Comparison of ENCODE assay signal across 8 cellular contexts in the genomic region with DNA sequence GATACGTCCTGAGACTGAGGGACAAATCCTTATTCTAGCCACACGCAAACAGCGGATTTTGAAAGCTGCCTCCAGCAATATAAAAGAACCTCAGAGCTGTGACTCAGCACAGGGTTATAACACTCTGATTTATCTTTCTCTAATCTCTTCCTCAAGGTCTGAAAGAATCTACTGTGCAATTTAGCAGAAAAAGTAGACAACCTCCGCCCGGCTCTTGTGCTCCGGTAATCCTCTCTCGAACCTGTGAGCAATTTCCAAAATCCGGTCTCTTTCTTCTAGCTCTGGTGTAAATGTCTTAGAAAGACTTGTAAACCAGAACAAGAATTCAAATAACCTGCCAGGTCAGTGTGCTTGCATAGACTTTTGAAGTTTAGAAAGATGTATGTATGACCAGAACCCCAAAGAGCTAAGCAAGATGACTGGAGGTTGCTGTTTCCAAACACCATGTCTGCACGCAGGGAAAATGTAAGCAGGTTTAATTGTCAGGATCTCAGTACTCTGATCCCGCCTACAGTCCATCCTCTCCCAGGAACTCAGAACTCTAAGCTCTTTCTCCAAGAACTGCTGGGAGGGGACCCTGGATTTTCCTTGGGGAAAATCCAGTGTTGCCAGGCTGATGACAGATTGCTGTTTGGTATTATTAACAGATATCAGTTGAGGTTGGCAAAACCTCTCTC.
DNase-seq lines count a peak whose midpoint lies in the region; ATAC-seq, FAIRE-seq and TF ChIP-seq lines count a peak whose summit lies in the region.

No MANE protein-coding gene starts in this region.

- TF ChIP-seq CTCF in OCI-LY3 (IDR thresholded peaks at IDR 0.05; ENCODE audit: low read depth, low read length): no peak
- TF ChIP-seq CTCF in coronary artery (IDR thresholded peaks at IDR 0.05): no peak
- no peak for TF ChIP-seq CTCF in osteoblast (IDR thresholded peaks at IDR 0.05; ENCODE audit: extremely low read depth, low read depth, low read length)

- no peaks in the 10 kb centered on the region for H3K79me2 ChIP-seq in OCI-LY3 (ENCODE audit: low read length)
- no peaks in the 10 kb centered on the region for H3K79me2 ChIP-seq in osteoblast (ENCODE audit: insufficient read depth, low read length)

- peak overlapping the region; percentile 43 for H3K9ac ChIP-seq in OCI-LY3 (ENCODE audit: low read length)

- H3K4me2 ChIP-seq in OCI-LY3 (ENCODE audit: low read length) (peak overlapping the region; percentile 74), osteoblast (ENCODE audit: insufficient read depth, low read length) (peak overlapping the region; percentile 73)

- DNase-seq in coronary artery (ENCODE audit: low spot score) (no peak), osteoblast (ENCODE audit: insufficient read length, low spot score, missing footprints) (no peak), NCI-H2029 treated with DMSO at 0.1 percent for 48 hours (lab: John Stamatoyannopoulos, UW) (no peak), Kasumi-1 (lab: John Stamatoyannopoulos, UW) (no peak), AG20443 (ENCODE audit: low spot score) (no peak)

- H4K20me1 ChIP-seq in OCI-LY3 (ENCODE audit: insufficient read depth, low read length) (no peaks in the 10 kb centered on the region), osteoblast (ENCODE audit: insufficient read depth, low read length) (no peaks in the 10 kb centered on the region)

- H3K4me3 ChIP-seq in OCI-LY3 (ENCODE audit: low read length) (no peak overlapping the region; the same call in 1 of the 2 replicates), coronary artery (no peak overlapping the region), osteoblast (ENCODE audit: insufficient read depth, low read length) (peak overlapping the region; percentile 21)

- no peak for ATAC-seq in GM18907 (IDR thresholded peaks at IDR 0.05; ENCODE audit: unreplicated experiment)

- H3K27ac ChIP-seq in OCI-LY3 (ENCODE audit: low read length) (peak overlapping the region; percentile 69), coronary artery (peak overlapping the region; percentile 75 to 86), osteoblast (ENCODE audit: low read depth, low read length) (peak overlapping the region; percentile 47)

- peak; percentile 100 for FAIRE-seq in G401.6 (lab: Jason Lieb, UNC)

- peak overlapping the region; percentile 37; the same call in 1 of the 2 replicates for H2AFZ ChIP-seq in OCI-LY3 (ENCODE audit: low read depth, low read length)
- H2AFZ ChIP-seq in osteoblast (ENCODE audit: low read length): peak overlapping the region; percentile 56

- H3K27me3 ChIP-seq in OCI-LY3 (ENCODE audit: low read depth, low read length) (no peaks in the 10 kb centered on the region), osteoblast (ENCODE audit: insufficient read depth, low read length) (no peaks in the 10 kb centered on the region)

- H3K36me3 ChIP-seq in OCI-LY3 (replicated peaks; ENCODE audit: low read depth, low read length) (no peaks in the 10 kb centered on the region), osteoblast (ENCODE audit: insufficient read depth, low read length) (no peaks in the 10 kb centered on the region)

- H3K9me3 ChIP-seq in OCI-LY3 (ENCODE audit: insufficient read depth, low read length) (no peaks in the 10 kb centered on the region), osteoblast (ENCODE audit: low read depth, low read length) (no peaks in the 10 kb centered on the region)

- H3K4me1 ChIP-seq in OCI-LY3 (ENCODE audit: low read length) (peaks cover 21% of the 10 kb centered on the region), osteoblast (ENCODE audit: insufficient read depth, low read length) (peaks cover 20% of the 10 kb centered on the region)
